Comparison of ENCODE assay signal across 1 cellular context in the genomic region with DNA sequence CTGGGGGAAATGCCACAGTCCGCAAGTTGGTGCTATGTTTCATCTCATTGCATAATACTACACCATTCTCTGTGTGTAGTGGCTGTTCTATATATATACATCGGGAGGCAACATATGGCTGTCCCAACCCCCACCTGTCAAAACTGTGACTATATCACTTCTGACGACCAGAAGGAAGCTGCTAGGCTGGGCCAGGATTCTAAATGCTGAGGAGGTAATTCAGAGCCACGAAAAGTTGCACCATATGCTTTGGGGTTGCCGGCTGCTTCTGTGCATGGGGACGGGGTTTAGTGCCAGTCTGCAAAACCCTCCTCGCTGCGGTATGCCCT.
TF ChIP-seq lines count a peak whose summit lies in the region.

No MANE protein-coding gene starts in this region.

TF ChIP-seq in GM23338, 12 proteins besides CTCF, POLR2A, EP300 and RAD21 (continued from another document):
- TF ChIP-seq, protein P1, sequence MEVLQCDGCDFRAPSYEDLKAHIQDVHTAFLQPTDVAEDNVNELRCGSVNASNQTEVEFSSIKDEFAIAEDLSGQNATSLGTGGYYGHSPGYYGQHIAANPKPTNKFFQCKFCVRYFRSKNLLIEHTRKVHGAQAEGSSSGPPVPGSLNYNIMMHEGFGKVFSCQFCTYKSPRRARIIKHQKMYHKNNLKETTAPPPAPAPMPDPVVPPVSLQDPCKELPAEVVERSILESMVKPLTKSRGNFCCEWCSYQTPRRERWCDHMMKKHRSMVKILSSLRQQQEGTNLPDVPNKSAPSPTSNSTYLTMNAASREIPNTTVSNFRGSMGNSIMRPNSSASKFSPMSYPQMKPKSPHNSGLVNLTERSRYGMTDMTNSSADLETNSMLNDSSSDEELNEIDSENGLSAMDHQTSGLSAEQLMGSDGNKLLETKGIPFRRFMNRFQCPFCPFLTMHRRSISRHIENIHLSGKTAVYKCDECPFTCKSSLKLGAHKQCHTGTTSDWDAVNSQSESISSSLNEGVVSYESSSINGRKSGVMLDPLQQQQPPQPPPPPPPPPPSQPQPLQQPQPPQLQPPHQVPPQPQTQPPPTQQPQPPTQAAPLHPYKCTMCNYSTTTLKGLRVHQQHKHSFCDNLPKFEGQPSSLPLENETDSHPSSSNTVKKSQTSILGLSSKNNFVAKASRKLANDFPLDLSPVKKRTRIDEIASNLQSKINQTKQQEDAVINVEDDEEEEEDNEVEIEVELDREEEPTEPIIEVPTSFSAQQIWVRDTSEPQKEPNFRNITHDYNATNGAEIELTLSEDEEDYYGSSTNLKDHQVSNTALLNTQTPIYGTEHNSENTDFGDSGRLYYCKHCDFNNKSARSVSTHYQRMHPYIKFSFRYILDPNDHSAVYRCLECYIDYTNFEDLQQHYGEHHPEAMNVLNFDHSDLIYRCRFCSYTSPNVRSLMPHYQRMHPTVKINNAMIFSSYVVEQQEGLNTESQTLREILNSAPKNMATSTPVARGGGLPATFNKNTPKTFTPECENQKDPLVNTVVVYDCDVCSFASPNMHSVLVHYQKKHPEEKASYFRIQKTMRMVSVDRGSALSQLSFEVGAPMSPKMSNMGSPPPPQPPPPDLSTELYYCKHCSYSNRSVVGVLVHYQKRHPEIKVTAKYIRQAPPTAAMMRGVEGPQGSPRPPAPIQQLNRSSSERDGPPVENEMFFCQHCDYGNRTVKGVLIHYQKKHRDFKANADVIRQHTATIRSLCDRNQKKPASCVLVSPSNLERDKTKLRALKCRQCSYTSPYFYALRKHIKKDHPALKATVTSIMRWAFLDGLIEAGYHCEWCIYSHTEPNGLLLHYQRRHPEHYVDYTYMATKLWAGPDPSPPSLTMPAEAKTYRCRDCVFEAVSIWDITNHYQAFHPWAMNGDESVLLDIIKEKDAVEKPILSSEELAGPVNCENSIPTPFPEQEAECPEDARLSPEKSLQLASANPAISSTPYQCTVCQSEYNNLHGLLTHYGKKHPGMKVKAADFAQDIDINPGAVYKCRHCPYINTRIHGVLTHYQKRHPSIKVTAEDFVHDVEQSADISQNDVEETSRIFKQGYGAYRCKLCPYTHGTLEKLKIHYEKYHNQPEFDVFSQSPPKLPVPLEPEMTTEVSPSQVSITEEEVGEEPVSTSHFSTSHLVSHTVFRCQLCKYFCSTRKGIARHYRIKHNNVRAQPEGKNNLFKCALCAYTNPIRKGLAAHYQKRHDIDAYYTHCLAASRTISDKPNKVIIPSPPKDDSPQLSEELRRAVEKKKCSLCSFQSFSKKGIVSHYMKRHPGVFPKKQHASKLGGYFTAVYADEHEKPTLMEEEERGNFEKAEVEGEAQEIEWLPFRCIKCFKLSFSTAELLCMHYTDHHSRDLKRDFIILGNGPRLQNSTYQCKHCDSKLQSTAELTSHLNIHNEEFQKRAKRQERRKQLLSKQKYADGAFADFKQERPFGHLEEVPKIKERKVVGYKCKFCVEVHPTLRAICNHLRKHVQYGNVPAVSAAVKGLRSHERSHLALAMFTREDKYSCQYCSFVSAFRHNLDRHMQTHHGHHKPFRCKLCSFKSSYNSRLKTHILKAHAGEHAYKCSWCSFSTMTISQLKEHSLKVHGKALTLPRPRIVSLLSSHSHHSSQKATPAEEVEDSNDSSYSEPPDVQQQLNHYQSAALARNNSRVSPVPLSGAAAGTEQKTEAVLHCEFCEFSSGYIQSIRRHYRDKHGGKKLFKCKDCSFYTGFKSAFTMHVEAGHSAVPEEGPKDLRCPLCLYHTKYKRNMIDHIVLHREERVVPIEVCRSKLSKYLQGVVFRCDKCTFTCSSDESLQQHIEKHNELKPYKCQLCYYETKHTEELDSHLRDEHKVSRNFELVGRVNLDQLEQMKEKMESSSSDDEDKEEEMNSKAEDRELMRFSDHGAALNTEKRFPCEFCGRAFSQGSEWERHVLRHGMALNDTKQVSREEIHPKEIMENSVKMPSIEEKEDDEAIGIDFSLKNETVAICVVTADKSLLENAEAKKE (CRISPR knock-in tag; IDR thresholded peaks at IDR 0.05), result no peak
TF ChIP-seq in GM23338: peak in this region for 0.
